1 cellular context compared by ENCODE assay signal in genomic region chr9:326667-327066, GRCh38.
TF ChIP-seq lines count a peak whose summit lies in the region.

No MANE protein-coding gene starts in this region.

TF ChIP-seq in WTC11, 78 proteins besides CTCF, POLR2A, EP300 and RAD21 (continued from another document):
- TF ChIP-seq USF1 (CRISPR knock-in tag; IDR thresholded peaks at IDR 0.05) (peak; percentile 92), ZNF512 (CRISPR knock-in tag; IDR thresholded peaks at IDR 0.05; ENCODE audit: borderline replicate concordance) (no peak), FOXK1 (CRISPR knock-in tag; IDR thresholded peaks at IDR 0.05) (no peak)
